In genomic region chr3:152405915-152406802, GRCh38 we compare ENCODE assay signal across 8 cellular contexts.
DNase-seq lines count a peak whose midpoint lies in the region; ATAC-seq and TF ChIP-seq lines count a peak whose summit lies in the region.

No MANE protein-coding gene starts in this region.

- peaks cover 75% of the 10 kb centered on the region for H3K4me1 Mint-ChIP-seq in activated T-cell treated with anti-CD3 and anti-CD28 coated beads, Interleukin-2, amount 50 U/mL, for 72 hours (ENCODE audit: low read depth)
- H3K4me1 Mint-ChIP-seq in activated T-cell treated with anti-CD3 and anti-CD28 coated beads, Interleukin-2, amount 50 U/mL, for 4 hours (ENCODE audit: low read depth): peaks cover 71% of the 10 kb centered on the region
- H3K4me1 Mint-ChIP-seq in T-helper 2 cell treated with Interferon-gamma antibody and Interleukin-4, amounts not matched to agents 5 μg/mL and 100 μg/mL, for 36 hours (ENCODE audit: low read depth): peaks cover 31% of the 10 kb centered on the region

- no peak for TF ChIP-seq CTCF in uterus (IDR thresholded peaks at IDR 0.05)

- no peak for ATAC-seq in activated T-cell treated with anti-CD3 and anti-CD28 coated beads, Interleukin-2, amount 50 U/mL, for 72 hours (replicated peaks in 1 of 2)
- no peak for ATAC-seq in activated T-cell treated with anti-CD3 and anti-CD28 coated beads, Interleukin-2, amount 50 U/mL, for 4 hours
- ATAC-seq in HG03039 (IDR thresholded peaks at IDR 0.05; ENCODE audit: unreplicated experiment): no peak

- intact Hi-C loops in uterus (cut with DNase I; ENCODE audit: low total_unique reads): no loop called here

- H3K4me1 ChIP-seq in adipocyte (ENCODE audit: control insufficient read depth, insufficient read depth, low read length) (peaks cover 54% of the 10 kb centered on the region), uterus (peaks cover 6 to 12% of the 10 kb centered on the region in 2 donors)

- no peak for DNase-seq in activated T-cell treated with anti-CD3 and anti-CD28 coated beads, Interleukin-2, amount 50 U/mL, for 72 hours
- DNase-seq in activated T-cell treated with anti-CD3 and anti-CD28 coated beads, Interleukin-2, amount 50 U/mL, for 4 hours: no peak
- DNase-seq in adipocyte (ENCODE audit: low read depth): peak; percentile 89
- DNase-seq in uterus: peak in 1 of 2 donors; percentile 34
- DNase-seq in T-helper 2 cell treated with Interferon-gamma antibody and Interleukin-4, amounts not matched to agents 5 μg/mL and 100 μg/mL, for 36 hours (ENCODE audit: low spot score): no peak
- no peak for DNase-seq in OCI-M1 (lab: John Stamatoyannopoulos, UW)

- no peak overlapping the region for H3K4me3 Mint-ChIP-seq in activated T-cell treated with anti-CD3 and anti-CD28 coated beads, Interleukin-2, amount 50 U/mL, for 72 hours
- H3K4me3 Mint-ChIP-seq in activated T-cell treated with anti-CD3 and anti-CD28 coated beads, Interleukin-2, amount 50 U/mL, for 4 hours: no peak overlapping the region
- no peak overlapping the region for H3K4me3 Mint-ChIP-seq in T-helper 2 cell treated with Interferon-gamma antibody and Interleukin-4, amounts not matched to agents 5 μg/mL and 100 μg/mL, for 36 hours

- H3K36me3 ChIP-seq in adipocyte (ENCODE audit: control insufficient read depth, insufficient read depth, low read length, severe bottlenecking) (no peaks in the 10 kb centered on the region), uterus (no peaks in the 10 kb centered on the region)

- TF ChIP-seq POLR2A in uterus (IDR thresholded peaks at IDR 0.05): no peak

- H3K27ac Mint-ChIP-seq in activated T-cell treated with anti-CD3 and anti-CD28 coated beads, Interleukin-2, amount 50 U/mL, for 72 hours: peak overlapping the region; percentile 4
- H3K27ac Mint-ChIP-seq in T-helper 2 cell treated with Interferon-gamma antibody and Interleukin-4, amounts not matched to agents 5 μg/mL and 100 μg/mL, for 36 hours: no peak overlapping the region

- H3K27me3 ChIP-seq in adipocyte (replicated peaks; ENCODE audit: control insufficient read depth, insufficient read depth, low read length): no peaks in the 10 kb centered on the region
- no peaks in the 10 kb centered on the region for H3K27me3 ChIP-seq in layer of hippocampus (ENCODE audit: control insufficient read depth, insufficient read depth, low read length)
- H3K27me3 ChIP-seq in uterus: no peaks in the 10 kb centered on the region

- H3K4me3 ChIP-seq in adipocyte (ENCODE audit: low read length): peak overlapping the region; percentile 81
- H3K4me3 ChIP-seq in uterus: no peak overlapping the region

- H3K9ac ChIP-seq in adipocyte (ENCODE audit: low read length): peak overlapping the region; percentile 71

- H3K27ac ChIP-seq in layer of hippocampus (ENCODE audit: low read depth, low read length) (peak overlapping the region; percentile 42), uterus (peak overlapping the region; percentile 66 to 82)

- H3K27me3 Mint-ChIP-seq in activated T-cell treated with anti-CD3 and anti-CD28 coated beads, Interleukin-2, amount 50 U/mL, for 72 hours (ENCODE audit: low read depth): no peaks in the 10 kb centered on the region
- no peaks in the 10 kb centered on the region for H3K27me3 Mint-ChIP-seq in activated T-cell treated with anti-CD3 and anti-CD28 coated beads, Interleukin-2, amount 50 U/mL, for 4 hours (ENCODE audit: low read depth)
- no peaks in the 10 kb centered on the region for H3K27me3 Mint-ChIP-seq in T-helper 2 cell treated with Interferon-gamma antibody and Interleukin-4, amounts not matched to agents 5 μg/mL and 100 μg/mL, for 36 hours (ENCODE audit: low read depth)

- H3K9me3 ChIP-seq in adipocyte (ENCODE audit: control insufficient read depth, low read length): no peaks in the 10 kb centered on the region
- H3K9me3 ChIP-seq in uterus: no peaks in the 10 kb centered on the region

- H3K36me3 Mint-ChIP-seq in activated T-cell treated with anti-CD3 and anti-CD28 coated beads, Interleukin-2, amount 50 U/mL, for 72 hours (ENCODE audit: insufficient read depth in 2 of 2): peaks cover 0 to 9% of the 10 kb centered on the region in 2 donors
- H3K36me3 Mint-ChIP-seq in activated T-cell treated with anti-CD3 and anti-CD28 coated beads, Interleukin-2, amount 50 U/mL, for 4 hours (ENCODE audit: insufficient read depth): peaks cover 19% of the 10 kb centered on the region
- H3K36me3 Mint-ChIP-seq in T-helper 2 cell treated with Interferon-gamma antibody and Interleukin-4, amounts not matched to agents 5 μg/mL and 100 μg/mL, for 36 hours (ENCODE audit: low read depth): peaks cover 25% of the 10 kb centered on the region

- H3K9me3 Mint-ChIP-seq in activated T-cell treated with anti-CD3 and anti-CD28 coated beads, Interleukin-2, amount 50 U/mL, for 72 hours: no peaks in the 10 kb centered on the region
- no peaks in the 10 kb centered on the region for H3K9me3 Mint-ChIP-seq in activated T-cell treated with anti-CD3 and anti-CD28 coated beads, Interleukin-2, amount 50 U/mL, for 4 hours
- H3K9me3 Mint-ChIP-seq in T-helper 2 cell treated with Interferon-gamma antibody and Interleukin-4, amounts not matched to agents 5 μg/mL and 100 μg/mL, for 36 hours: no peaks in the 10 kb centered on the region
